8 cellular contexts compared by ENCODE assay signal in the genomic region with DNA sequence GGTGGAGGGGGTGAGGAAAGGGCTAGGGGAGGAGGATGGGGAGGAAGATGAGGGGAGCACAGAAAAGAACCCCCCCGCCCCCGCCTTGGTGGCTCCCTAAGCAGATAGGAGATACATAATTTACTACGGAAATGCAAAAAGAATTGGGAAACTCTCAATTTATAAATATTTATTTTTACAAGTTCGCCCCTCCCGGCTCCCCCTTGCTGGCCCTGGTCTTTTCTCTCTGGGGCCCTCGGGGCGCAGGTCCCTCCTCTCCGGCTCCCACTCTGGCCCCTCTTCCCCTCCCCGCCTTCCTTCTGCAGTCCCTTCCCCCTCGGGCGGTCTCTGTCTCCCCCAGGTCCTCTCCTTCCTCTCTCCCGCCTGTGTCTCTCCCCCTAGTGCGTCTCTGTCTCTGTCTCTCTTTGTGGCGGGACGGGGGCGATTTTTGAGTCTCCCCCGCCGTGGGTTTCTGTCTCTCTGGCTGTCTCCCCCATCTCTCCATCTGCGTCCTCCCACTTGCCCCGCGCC.
DNase-seq lines count a peak whose midpoint lies in the region; ATAC-seq and TF ChIP-seq lines count a peak whose summit lies in the region.

No MANE protein-coding gene starts in this region.

- H3K36me3 ChIP-seq in kidney epithelial cell (ENCODE audit: control insufficient read depth, insufficient read depth, low read length) (no peaks in the 10 kb centered on the region), thoracic aorta (no peaks in the 10 kb centered on the region)

- CTCF ChIA-PET in activated CD4-positive, alpha-beta T cell treated with anti-CD3 and anti-CD28 coated beads for 36 hours (lab: Charles Lee): no interaction called here

- peak; percentile 16 for ATAC-seq in activated CD4-positive, alpha-beta T cell treated with anti-CD3 and anti-CD28 coated beads for 36 hours
- ATAC-seq in thoracic aorta (ENCODE audit: insufficient number of reproducible peaks, low FRiP score, low read depth) (no peak), GM21737 (IDR thresholded peaks at IDR 0.05; ENCODE audit: unreplicated experiment) (no peak), GM19452 (IDR thresholded peaks at IDR 0.05; ENCODE audit: unreplicated experiment) (no peak)

- H3K4me3 ChIP-seq in astrocyte of the cerebellum (ENCODE audit: low read depth, low read length): peak overlapping the region; percentile 35
- H3K4me3 ChIP-seq in kidney epithelial cell (ENCODE audit: low read depth, low read length): peak overlapping the region; percentile 42
- peak overlapping the region; percentile 74 for H3K4me3 ChIP-seq in thoracic aorta

- DNase-seq in activated CD4-positive, alpha-beta T cell treated with anti-CD3 and anti-CD28 coated beads for 36 hours: no peak
- no peak for DNase-seq in activated CD4-positive, alpha-beta T cell treated with anti-CD3 and anti-CD28 coated beads for 4 hours
- DNase-seq in astrocyte of the cerebellum (ENCODE audit: low read depth): no peak
- DNase-seq in kidney epithelial cell (ENCODE audit: low read depth): no peak
- DNase-seq in thoracic aorta (ENCODE audit: low spot score): no peak
- no peak for DNase-seq in activated CD4-positive, alpha-beta T cell treated with anti-CD3 and anti-CD28 coated beads for 1 hour

- peaks cover 3% of the 10 kb centered on the region for H3K36me3 Mint-ChIP-seq in activated CD4-positive, alpha-beta T cell treated with anti-CD3 and anti-CD28 coated beads for 36 hours (ENCODE audit: low read depth)

- peaks cover 10% of the 10 kb centered on the region for H3K9me3 ChIP-seq in thoracic aorta

- intact Hi-C loops in activated CD4-positive, alpha-beta T cell treated with anti-CD3 and anti-CD28 coated beads for 36 hours (cut with DNase I, micrococcal nuclease): no loop called here

- no peak overlapping the region for H3K27ac ChIP-seq in thoracic aorta

- H3K27me3 Mint-ChIP-seq in activated CD4-positive, alpha-beta T cell treated with anti-CD3 and anti-CD28 coated beads for 36 hours: peaks cover 2% of the 10 kb centered on the region

- H3K4me1 ChIP-seq in thoracic aorta (ENCODE audit: control insufficient read depth in 1 of 2, low read depth in 2 of 2): peaks cover 21 to 24% of the 10 kb centered on the region in 2 donors

- H3K27me3 ChIP-seq in kidney epithelial cell (ENCODE audit: control insufficient read depth, insufficient read depth, low read length) (no peaks in the 10 kb centered on the region), thoracic aorta (replicated peaks; ENCODE audit: insufficient read depth) (no peaks in the 10 kb centered on the region)

- no peak overlapping the region for H3K27ac Mint-ChIP-seq in activated CD4-positive, alpha-beta T cell treated with anti-CD3 and anti-CD28 coated beads for 36 hours

- POLR2A ChIA-PET in activated CD4-positive, alpha-beta T cell treated with anti-CD3 and anti-CD28 coated beads for 36 hours (lab: Charles Lee): no interaction called here

- peaks cover 5% of the 10 kb centered on the region for H3K4me1 Mint-ChIP-seq in activated CD4-positive, alpha-beta T cell treated with anti-CD3 and anti-CD28 coated beads for 36 hours

- H3K4me3 Mint-ChIP-seq in activated CD4-positive, alpha-beta T cell treated with anti-CD3 and anti-CD28 coated beads for 36 hours: peak overlapping the region; percentile 47

- TF ChIP-seq CTCF in astrocyte of the cerebellum (IDR thresholded peaks at IDR 0.05; ENCODE audit: low read depth, low read length, missing control alignments) (no peak), kidney epithelial cell (IDR thresholded peaks at IDR 0.05; ENCODE audit: insufficient read depth, low read length, poor library complexity, severe bottlenecking) (no peak), thoracic aorta (IDR thresholded peaks at IDR 0.05) (no peak)

- H3K9me3 Mint-ChIP-seq in activated CD4-positive, alpha-beta T cell treated with anti-CD3 and anti-CD28 coated beads for 36 hours (ENCODE audit: low read depth): peaks cover 7% of the 10 kb centered on the region

- in situ Hi-C loops in astrocyte of the cerebellum (cut with HindIII; ENCODE audit: low sequenced_read_pairs): no loop called here
